Comparison of ENCODE assay signal across 16 cellular contexts in genomic region chr11:75151346-75152047, GRCh38. TPM values are rescaled to one million over a fixed set of nuclear protein-coding genes. Genes with fewer than 3 reads are reported as not detected.
DNase-seq lines count a peak whose midpoint lies in the region; ATAC-seq and TF ChIP-seq lines count a peak whose summit lies in the region.
"Had no signal": no experiment of that assay in that cellular context is flagged by ENCODE, and none has a peak within 500 bp of the region (broad histone marks: within the 10 kb centered on the region; RNA-seq: fewer than 3 reads in every experiment).

No MANE protein-coding gene starts in this region.

- H3K4me3 ChIP-seq in lower lobe of right lung (peak overlapping the region; percentile 54), suprapubic skin (peak overlapping the region; percentile 26)

- TF ChIP-seq EP300 in suprapubic skin (IDR thresholded peaks at IDR 0.05) = no peak

- no peaks in the 10 kb centered on the region for H3K36me3 ChIP-seq in lower lobe of right lung
- H3K36me3 ChIP-seq in suprapubic skin = no peaks in the 10 kb centered on the region
- H3K36me3 ChIP-seq: brain microvascular endothelial cell had no signal

- no peak for ATAC-seq in lower lobe of right lung

- H3K4me1 ChIP-seq in lower lobe of right lung (peaks cover 60% of the 10 kb centered on the region), suprapubic skin (peaks cover 43% of the 10 kb centered on the region)

- H3K27me3 ChIP-seq in lower lobe of right lung (ENCODE audit: low read depth) (no peaks in the 10 kb centered on the region), suprapubic skin (no peaks in the 10 kb centered on the region)

- intact Hi-C loops in lower lobe of right lung (cut with DNase I) = no loop called here

- TF ChIP-seq POLR2A in suprapubic skin (IDR thresholded peaks at IDR 0.05) = no peak

- 31% methylated on average over 13 of the region's 13 CpGs for WGBS in suprapubic skin

- DNase-seq in NCI-H1105 (lab: John Stamatoyannopoulos, UW) = peak; percentile 11
- no peak for DNase-seq in NCI-H1105 treated with DMSO at 0.1 percent for 48 hours (lab: John Stamatoyannopoulos, UW)
- no peak for DNase-seq in lower lobe of right lung
- DNase-seq in suprapubic skin (ENCODE audit: low spot score in 2 of 2) = peak in 1 of 2 donors; percentile 56
- DNase-seq in HPDE6-E6E7 (ENCODE audit: extremely low spot score) = no peak
- no peak for DNase-seq in medulla oblongata (ENCODE audit: extremely low spot score)
- no peak for DNase-seq in NCI-H2171 (lab: John Stamatoyannopoulos, UW)
- DNase-seq: 8988T, activated gamma-delta T cell, brain microvascular endothelial cell, HFFc6, NCI-H1694 treated with DMSO at 0.1 percent for 48 hours, T-helper 2 cell, trophoblast cell had no signal

- H3K9me3 ChIP-seq in lower lobe of right lung (no peaks in the 10 kb centered on the region), suprapubic skin (no peaks in the 10 kb centered on the region)

- TF ChIP-seq CTCF in lower lobe of right lung (IDR thresholded peaks at IDR 0.05) (no peak), suprapubic skin (IDR thresholded peaks at IDR 0.05) (no peak)

- H3K27ac ChIP-seq in cingulate gyrus (ENCODE audit: low read depth, low read length) = peak overlapping the region; percentile 35
- peak overlapping the region; percentile 67 for H3K27ac ChIP-seq in lower lobe of right lung
- no peak overlapping the region for H3K27ac ChIP-seq in suprapubic skin
- H3K27ac ChIP-seq: brain microvascular endothelial cell had no signal

RNA-seq across cellular contexts. Expression of gene SLCO2B1, which starts 0.6 kb away (rescaled TPM):
- 332 TPM for total RNA-seq in lower lobe of right lung
- 1 to 10 TPM; 6.1 to 9.7 (median 7.1) TPM for total RNA-seq in suprapubic skin
- total RNA-seq: endothelial cell of umbilical vein, HFFc6 had no signal

RNA-seq across cellular contexts. Expression of gene OR2AT4, which starts 54.8 kb away (rescaled TPM):
- total RNA-seq in lower lobe of right lung = not detected
- total RNA-seq in suprapubic skin = not detected
- total RNA-seq: endothelial cell of umbilical vein, HFFc6 had no signal

Comparison
In these comparisons a context has a peak if more than half of its experiments do, and no peak if none do; other contexts are left out.
1. RNA of gene SLCO2B1, which starts 0.6 kb away (total RNA-seq): 332 TPM in lower lobe of right lung (single experiment); 6.1 to 9.7 TPM in suprapubic skin; every median in the first group is over 10 times any median in the second.